In the genomic region with DNA sequence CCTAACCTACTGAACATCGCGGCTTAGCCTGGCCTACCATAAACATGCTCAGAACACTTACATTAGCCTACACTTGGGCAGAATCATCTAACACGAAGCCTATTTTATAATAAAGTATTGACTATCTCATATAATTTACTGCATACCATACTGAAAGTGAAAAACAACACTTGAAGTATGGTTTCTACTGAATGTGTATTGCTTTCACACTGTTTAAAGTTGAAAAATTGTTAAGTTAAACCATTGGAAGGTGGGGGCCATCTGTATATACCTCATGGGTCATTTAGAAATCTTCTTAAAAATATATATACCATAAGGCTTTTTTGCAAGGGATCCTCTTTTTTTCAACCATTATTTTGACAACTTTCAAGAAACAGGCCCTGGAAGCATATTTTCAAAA, we compare ENCODE assay signal across 1 cellular context.
TF ChIP-seq lines count a peak whose summit lies in the region.

No MANE protein-coding gene starts in this region.

TF ChIP-seq in GM12878, 131 proteins besides CTCF, POLR2A, EP300 and RAD21 (continued from another document):
- TF ChIP-seq EZH2 (IDR thresholded peaks at IDR 0.05; ENCODE audit: borderline replicate concordance, control insufficient read depth, low read depth, low read length): no peak
- no peak for TF ChIP-seq TCF12 (IDR thresholded peaks at IDR 0.05; ENCODE audit: low read depth, low read length)
- TF ChIP-seq BRCA1 (IDR thresholded peaks at IDR 0.05; ENCODE audit: low read depth, low read length): no peak
- TF ChIP-seq, protein P1, sequence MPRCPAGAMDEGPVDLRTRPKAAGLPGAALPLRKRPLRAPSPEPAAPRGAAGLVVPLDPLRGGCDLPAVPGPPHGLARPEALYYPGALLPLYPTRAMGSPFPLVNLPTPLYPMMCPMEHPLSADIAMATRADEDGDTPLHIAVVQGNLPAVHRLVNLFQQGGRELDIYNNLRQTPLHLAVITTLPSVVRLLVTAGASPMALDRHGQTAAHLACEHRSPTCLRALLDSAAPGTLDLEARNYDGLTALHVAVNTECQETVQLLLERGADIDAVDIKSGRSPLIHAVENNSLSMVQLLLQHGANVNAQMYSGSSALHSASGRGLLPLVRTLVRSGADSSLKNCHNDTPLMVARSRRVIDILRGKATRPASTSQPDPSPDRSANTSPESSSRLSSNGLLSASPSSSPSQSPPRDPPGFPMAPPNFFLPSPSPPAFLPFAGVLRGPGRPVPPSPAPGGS (IDR thresholded peaks at IDR 0.05; ENCODE audit: borderline replicate concordance, insufficient read depth, low read depth, low read length, poor library complexity, severe bottlenecking): no peak
- TF ChIP-seq MYC (IDR thresholded peaks at IDR 0.05; ENCODE audit: insufficient read depth, insufficient read length, insufficient replicate concordance, low read length, severe bottlenecking): no peak
- TF ChIP-seq CHD1 (IDR thresholded peaks at IDR 0.05; ENCODE audit: low read depth, low read length): no peak
- no peak for TF ChIP-seq RCOR1 (conservative IDR thresholded peaks at IDR 0.05; ENCODE audit: low read depth, low read length)
- TF ChIP-seq ZNF384 (IDR thresholded peaks at IDR 0.05; ENCODE audit: borderline replicate concordance, low read depth, low read length): no peak
- TF ChIP-seq NR2C2 (IDR thresholded peaks at IDR 0.05; ENCODE audit: borderline replicate concordance, control insufficient read depth, insufficient read length, low read depth): no peak
- TF ChIP-seq, protein P2, sequence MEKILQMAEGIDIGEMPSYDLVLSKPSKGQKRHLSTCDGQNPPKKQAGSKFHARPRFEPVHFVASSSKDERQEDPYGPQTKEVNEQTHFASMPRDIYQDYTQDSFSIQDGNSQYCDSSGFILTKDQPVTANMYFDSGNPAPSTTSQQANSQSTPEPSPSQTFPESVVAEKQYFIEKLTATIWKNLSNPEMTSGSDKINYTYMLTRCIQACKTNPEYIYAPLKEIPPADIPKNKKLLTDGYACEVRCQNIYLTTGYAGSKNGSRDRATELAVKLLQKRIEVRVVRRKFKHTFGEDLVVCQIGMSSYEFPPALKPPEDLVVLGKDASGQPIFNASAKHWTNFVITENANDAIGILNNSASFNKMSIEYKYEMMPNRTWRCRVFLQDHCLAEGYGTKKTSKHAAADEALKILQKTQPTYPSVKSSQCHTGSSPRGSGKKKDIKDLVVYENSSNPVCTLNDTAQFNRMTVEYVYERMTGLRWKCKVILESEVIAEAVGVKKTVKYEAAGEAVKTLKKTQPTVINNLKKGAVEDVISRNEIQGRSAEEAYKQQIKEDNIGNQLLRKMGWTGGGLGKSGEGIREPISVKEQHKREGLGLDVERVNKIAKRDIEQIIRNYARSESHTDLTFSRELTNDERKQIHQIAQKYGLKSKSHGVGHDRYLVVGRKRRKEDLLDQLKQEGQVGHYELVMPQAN (conservative IDR thresholded peaks at IDR 0.05): no peak
- TF ChIP-seq FOXM1 (IDR thresholded peaks at IDR 0.05; ENCODE audit: low read depth, low read length): no peak
- TF ChIP-seq NFIC (IDR thresholded peaks at IDR 0.05; ENCODE audit: low read depth, low read length): no peak
TF ChIP-seq in GM12878: peak in this region for 0.
